8 cellular contexts compared by ENCODE assay signal in genomic region chr5:142432961-142433360, GRCh38.
DNase-seq lines count a peak whose midpoint lies in the region; ATAC-seq, FAIRE-seq and TF ChIP-seq lines count a peak whose summit lies in the region.

No MANE protein-coding gene starts in this region.

- no peak for TF ChIP-seq CTCF in neural progenitor cell (IDR thresholded peaks at IDR 0.05)
- no peak for TF ChIP-seq CTCF in D721Med (IDR thresholded peaks at IDR 0.05; ENCODE audit: insufficient read depth, missing control alignments)

- no peak overlapping the region for H3K4me3 Mint-ChIP-seq in neural progenitor cell

- H3F3A ChIP-seq in neural progenitor cell (ENCODE audit: low read depth), result no peaks in the 10 kb centered on the region

- no peak for FAIRE-seq in D721Med (lab: Jason Lieb, UNC)

- no peaks in the 10 kb centered on the region for H3K9me3 ChIP-seq in neural progenitor cell (ENCODE audit: low read depth)

- no peak overlapping the region for H2AFZ ChIP-seq in neural progenitor cell (replicated peaks)

- no peak overlapping the region for H3K27ac ChIP-seq in neural progenitor cell

- peaks cover 58% of the 10 kb centered on the region for H3K4me1 Mint-ChIP-seq in neural progenitor cell

- H3K36me3 ChIP-seq in neural progenitor cell, result no peaks in the 10 kb centered on the region

- H3K4me2 ChIP-seq in neural progenitor cell, result no peak overlapping the region

- H3K27me3 ChIP-seq in neural progenitor cell, result no peaks in the 10 kb centered on the region

- H3K27me3 Mint-ChIP-seq in neural progenitor cell (ENCODE audit: insufficient read depth, low read depth), result peaks cover 3% of the 10 kb centered on the region

- H3K27ac Mint-ChIP-seq in neural progenitor cell, result no peak overlapping the region

- peak; percentile 36 for DNase-seq in ELF-1 (ENCODE audit: low read depth, low spot score)
- peak; percentile 62 for DNase-seq in activated CD8-positive, alpha-beta memory T cell treated with anti-CD3 and anti-CD28 coated beads, Interleukin-2, amount 50 U/mL, for 48 hours
- peak; percentile 28 for DNase-seq in mucosa of gallbladder (ENCODE audit: low spot score)
- DNase-seq in neural progenitor cell (ENCODE audit: low spot score), result no peak
- DNase-seq in T1000 (lab: John Stamatoyannopoulos, UW), result no peak
- DNase-seq in D721Med (ENCODE audit: insufficient read length, low spot score), result no peak
- no peak for DNase-seq in cerebellum (ENCODE audit: low spot score)

- H3K36me3 Mint-ChIP-seq in neural progenitor cell, result peaks cover 2% of the 10 kb centered on the region

- H3K4me3 ChIP-seq in neural progenitor cell, result no peak overlapping the region

- peaks cover 13% of the 10 kb centered on the region for H3K4me1 ChIP-seq in neural progenitor cell

- H3K9ac ChIP-seq in neural progenitor cell, result no peak overlapping the region

- no peaks in the 10 kb centered on the region for H3K9me3 Mint-ChIP-seq in neural progenitor cell

- H4K20me1 ChIP-seq in neural progenitor cell (ENCODE audit: low read depth), result no peaks in the 10 kb centered on the region

- H3K79me2 ChIP-seq in neural progenitor cell (ENCODE audit: low read depth), result no peaks in the 10 kb centered on the region

- peak; percentile 52 for ATAC-seq in HG03135 (IDR thresholded peaks at IDR 0.05; ENCODE audit: unreplicated experiment)

Comparison
In these comparisons a context has a peak if more than half of its experiments do, and no peak if none do; other contexts are left out.
1. DNase-seq: peak in ELF-1 (single experiment), activated CD8-positive, alpha-beta memory T cell treated with anti-CD3 and anti-CD28 coated beads, Interleukin-2, amount 50 U/mL, for 48 hours (single experiment) and mucosa of gallbladder (single experiment); none in neural progenitor cell (single experiment), T1000 (single experiment), D721Med (single experiment) and cerebellum (single experiment).